21 cellular contexts compared by ENCODE assay signal in the genomic region with DNA sequence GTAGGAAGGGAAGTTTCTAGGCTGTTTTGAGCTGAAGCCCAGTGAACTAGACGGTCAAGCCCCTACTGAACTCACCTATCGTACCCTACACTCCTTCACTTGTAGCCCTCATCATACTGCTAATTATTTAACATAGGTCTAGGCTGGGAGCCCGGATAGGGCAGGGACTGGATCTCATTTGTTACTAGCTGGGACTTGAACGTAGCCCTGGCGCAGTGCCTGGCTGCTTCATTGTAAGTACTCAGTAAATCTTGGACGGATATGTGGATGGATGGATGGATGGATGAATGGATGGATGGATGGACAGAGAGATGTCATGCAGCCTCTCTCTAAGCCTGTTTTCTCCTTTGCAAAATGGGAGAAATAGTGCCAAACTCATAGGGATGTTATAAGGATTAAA.
"Had no signal": no experiment of that assay in that cellular context is flagged by ENCODE, and none has a peak within 500 bp of the region (broad histone marks: within the 10 kb centered on the region; RNA-seq: fewer than 3 reads in every experiment).

No MANE protein-coding gene starts in this region.

- H3K4me3 ChIP-seq: left lung, lower lobe of right lung, pancreas, psoas muscle, right lobe of liver, suprapubic skin, thoracic aorta, tibial artery, upper lobe of right lung had no signal

- H3K4me1 ChIP-seq: left lung, lower lobe of right lung, pancreas, psoas muscle, right lobe of liver, upper lobe of right lung had no signal

- H3K27me3 ChIP-seq: pancreas, right lobe of liver, suprapubic skin, upper lobe of right lung had no signal

- FAIRE-seq: keratinocyte, pancreas, urothelium cell line had no signal

- H3K27ac ChIP-seq: left lung, lower lobe of right lung, pancreas, psoas muscle, right lobe of liver, suprapubic skin, thoracic aorta, tibial artery, upper lobe of right lung had no signal

- DNase-seq: hippocampal formation; left colon; lower lobe of right lung; mammary epithelial cell; mesenchymal stem cell; naive thymus-derived CD8-positive, alpha-beta T cell; nucleus accumbens; stimulated activated CD4-positive, alpha-beta T cell treated with anti-CD3 and anti-CD28 coated beads, Interleukin-4, amount 100 ng/mL, for 24 hours; stimulated activated naive CD4-positive, alpha-beta T cell; tibial artery; trophoblast cell; upper lobe of right lung had no signal

- H3K9me3 ChIP-seq: left lung, lower lobe of right lung, pancreas, psoas muscle, right lobe of liver, suprapubic skin, thoracic aorta, tibial artery, upper lobe of right lung had no signal

- H3K36me3 ChIP-seq: left lung, lower lobe of right lung, pancreas, right lobe of liver, suprapubic skin, thoracic aorta, tibial artery, upper lobe of right lung had no signal

- ATAC-seq: left colon; left lung; lower lobe of right lung; naive thymus-derived CD8-positive, alpha-beta T cell; psoas muscle; right lobe of liver; stimulated activated effector memory CD8-positive, alpha-beta T cell treated with anti-CD3 and anti-CD28 coated beads, Interleukin-12 subunit alpha, Interleukin-12 subunit beta, amount 100 ng/mL, for 72 hours; upper lobe of right lung had no signal
